ENCODE assay signal across 22 cellular contexts in genomic region chr18:63997041-63997440, GRCh38. TPM values are rescaled to one million over a fixed set of nuclear protein-coding genes. Genes with fewer than 3 reads are reported as not detected.
"Had no signal": no experiment of that assay in that cellular context is flagged by ENCODE, and none has a peak within 500 bp of the region (broad histone marks: within the 10 kb centered on the region; RNA-seq: fewer than 3 reads in every experiment).

No MANE protein-coding gene starts in this region.

- H3K4me1 Mint-ChIP-seq: nephron, WTC11 had no signal

- H3K27ac Mint-ChIP-seq: activated naive CD8-positive, alpha-beta T cell; activated T-cell treated with anti-CD3 and anti-CD28 coated beads, Interleukin-2, amount 50 U/mL, for 24 hours; activated T-helper 2 cell treated with anti-CD3 and anti-CD28 coated beads, Interferon-gamma antibody, Interleukin-2, Interleukin-4, amounts not matched to agents 10 μg/mL and 5 μg/mL and 100 μg/mL, durations not matched to agents 14 hours and 24 hours and 36 hours; nephron; stimulated activated naive CD8-positive, alpha-beta T cell treated with anti-CD3 and anti-CD28 coated beads, Interleukin-15, Interleukin-2, amounts not matched to agents 100 ng/mL and 50 ng/mL, for 24 hours; T-helper 1 cell treated with Interleukin-12 subunit alpha and Interleukin-12 subunit beta and Interleukin-4 antibody, amounts not matched to agents 30 μg/mL and 1 μg/mL, for 36 hours; WTC11 had no signal

- H3K9me3 ChIP-seq: colonic mucosa, pancreas, psoas muscle, right atrium auricular region, tibial artery had no signal

- H3K27me3 Mint-ChIP-seq: stimulated activated naive CD8-positive, alpha-beta T cell treated with anti-CD3 and anti-CD28 coated beads, Interleukin-15, Interleukin-2, amounts not matched to agents 100 ng/mL and 50 ng/mL, for 24 hours had no signal

- H3K36me3 ChIP-seq: breast epithelium, colonic mucosa, heart right ventricle, neutrophil, pancreas, right atrium auricular region, tibial artery had no signal

- ATAC-seq: heart right ventricle, left ventricle myocardium superior, pancreas, psoas muscle, WTC11 had no signal

- H3K4me3 Mint-ChIP-seq: activated naive CD8-positive, alpha-beta T cell; activated T-cell treated with anti-CD3 and anti-CD28 coated beads, Interleukin-2, amount 50 U/mL, for 24 hours; nephron; stimulated activated naive CD8-positive, alpha-beta T cell treated with anti-CD3 and anti-CD28 coated beads, Interleukin-15, Interleukin-2, amounts not matched to agents 100 ng/mL and 50 ng/mL, for 24 hours; T-helper 1 cell treated with Interleukin-12 subunit alpha and Interleukin-12 subunit beta and Interleukin-4 antibody, amounts not matched to agents 30 μg/mL and 1 μg/mL, for 36 hours; WTC11 had no signal

- H3K27ac ChIP-seq: breast epithelium, colonic mucosa, dorsolateral prefrontal cortex, heart right ventricle, neutrophil, pancreas, psoas muscle, right atrium auricular region, tibial artery had no signal

- DNase-seq: activated naive CD4-positive, alpha-beta T cell; activated T-cell treated with anti-CD3 and anti-CD28 coated beads, Interleukin-2, amount 50 U/mL, for 24 hours; colonic mucosa; dorsolateral prefrontal cortex; heart right ventricle; left ventricle myocardium superior; pancreas; psoas muscle; stimulated activated CD4-positive, alpha-beta T cell treated with anti-CD3 and anti-CD28 coated beads, Interleukin-12 subunit alpha, Interleukin-12 subunit beta, amount 100 ng/mL, for 4 hours; tibial artery had no signal

- H3K4me3 ChIP-seq: breast epithelium, colonic mucosa, dorsolateral prefrontal cortex, heart right ventricle, pancreas, psoas muscle, right atrium auricular region, tibial artery had no signal

- H3K4me1 ChIP-seq: breast epithelium, colonic mucosa, heart right ventricle, psoas muscle, right atrium auricular region had no signal

RNA-seq across cellular contexts. Expression of gene HMSD, which starts 47.9 kb away (rescaled TPM):
- total RNA-seq: kidney epithelial cell, myocyte, psoas muscle, ureter had no signal
